22 cellular contexts compared by ENCODE assay signal in the genomic region with DNA sequence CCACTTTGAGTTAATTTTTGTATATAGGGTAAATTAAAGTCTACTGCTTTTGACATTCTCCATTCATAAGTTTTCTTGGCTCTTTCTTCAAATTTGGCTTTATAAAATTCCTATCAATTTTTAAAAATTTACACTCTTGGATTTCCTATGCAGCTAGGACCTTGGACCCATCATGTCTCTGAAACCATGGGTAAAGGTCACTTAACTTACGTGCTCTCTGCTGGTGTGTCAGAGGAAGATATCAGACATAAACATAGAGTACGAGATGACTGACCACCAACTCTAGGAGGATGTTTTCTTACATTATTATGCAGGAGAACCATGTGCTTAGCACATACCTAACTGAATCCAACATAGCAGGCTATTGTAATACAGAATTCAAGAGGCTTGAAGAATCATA.
"Had no signal": no experiment of that assay in that cellular context is flagged by ENCODE, and none has a peak within 500 bp of the region (broad histone marks: within the 10 kb centered on the region; RNA-seq: fewer than 3 reads in every experiment).

No MANE protein-coding gene starts in this region.

- H3K4me3 ChIP-seq: coronary artery, dorsolateral prefrontal cortex, esophagus muscularis mucosa, gastroesophageal sphincter, heart left ventricle, hepatocyte, left ventricle myocardium inferior, lower lobe of right lung, mucosa of descending colon had no signal

- FAIRE-seq: colon, frontal cortex had no signal

- DNase-seq: dermis blood vessel endothelial cell; dorsolateral prefrontal cortex; effector CD4-positive, alpha-beta T cell; effector memory CD4-positive, alpha-beta T cell; foreskin keratinocyte; heart left ventricle; hypothalamus; immature natural killer cell; islet precursor cell; kidney; left cardiac atrium; left ventricle myocardium inferior; lower lobe of right lung; mesenchymal stem cell; mucosa of descending colon; naive B cell had no signal

- H3K27me3 ChIP-seq: esophagus muscularis mucosa, foreskin keratinocyte, gastroesophageal sphincter, heart left ventricle, hepatocyte had no signal

- H3K4me2 ChIP-seq: hepatocyte had no signal

- H3K79me2 ChIP-seq: hepatocyte had no signal

- H3K27ac ChIP-seq: coronary artery, dorsolateral prefrontal cortex, esophagus muscularis mucosa, foreskin keratinocyte, gastroesophageal sphincter, heart left ventricle, hepatocyte, left ventricle myocardium inferior, lower lobe of right lung had no signal

- H3K4me1 ChIP-seq: esophagus muscularis mucosa, foreskin keratinocyte, gastroesophageal sphincter, heart left ventricle, left ventricle myocardium inferior, lower lobe of right lung had no signal

- H3K9me3 ChIP-seq: gastroesophageal sphincter, heart left ventricle, left ventricle myocardium inferior, lower lobe of right lung, mucosa of descending colon had no signal

- ATAC-seq: foreskin keratinocyte, gastroesophageal sphincter, heart left ventricle, left cardiac atrium, lower lobe of right lung, mucosa of descending colon had no signal

- H2AFZ ChIP-seq: hepatocyte had no signal

- H3K36me3 ChIP-seq: esophagus muscularis mucosa, gastroesophageal sphincter, heart left ventricle, left ventricle myocardium inferior, lower lobe of right lung had no signal
